ENCODE assay signal across 12 cellular contexts in the genomic region with DNA sequence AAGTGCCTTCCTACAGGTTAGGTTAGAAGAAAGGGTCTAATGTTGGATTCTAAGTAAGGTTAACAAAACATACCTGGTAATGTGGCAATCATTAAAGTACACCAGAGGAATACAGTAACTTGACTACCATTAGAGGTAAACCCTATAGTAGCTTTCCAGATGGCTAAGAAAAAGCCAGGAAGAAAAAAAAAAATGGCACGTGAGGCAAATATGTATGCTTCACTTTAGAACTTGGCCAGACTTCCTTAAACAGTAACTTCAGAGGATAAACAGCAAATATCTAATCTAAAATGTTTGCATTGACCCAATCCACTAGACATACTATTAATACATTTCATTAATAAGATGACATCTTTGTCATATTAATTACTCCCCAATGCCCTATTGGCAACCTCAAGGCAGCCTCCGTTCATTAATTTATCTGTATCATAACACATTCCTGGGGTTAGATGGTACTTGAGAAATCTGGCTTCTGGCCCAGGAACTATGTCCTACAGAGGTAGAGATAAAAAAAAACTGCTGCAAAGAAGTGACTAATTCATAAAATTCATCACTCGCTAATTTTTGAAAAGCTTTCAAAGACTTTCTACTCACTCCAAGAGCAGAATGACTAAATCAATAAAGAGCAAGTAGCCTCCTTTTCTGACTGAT. TPM values are rescaled to one million over a fixed set of nuclear protein-coding genes. Genes with fewer than 3 reads are reported as not detected.
A peak's percentile ranks its signal among the peaks of the same experiment; 100 is the strongest.
DNase-seq lines count a peak whose midpoint lies in the region; ATAC-seq and TF ChIP-seq lines count a peak whose summit lies in the region.
"Had no signal": no experiment of that assay in that cellular context is flagged by ENCODE, and none has a peak within 500 bp of the region (broad histone marks: within the 10 kb centered on the region; RNA-seq: fewer than 3 reads in every experiment).

No MANE protein-coding gene starts in this region.

- peaks cover 41% of the 10 kb centered on the region for H3K4me1 ChIP-seq in PC-3 (ENCODE audit: insufficient read depth, low read length)
- H3K4me1 ChIP-seq in fibroblast of lung (ENCODE audit: control insufficient read depth, extremely low read depth, insufficient read depth, low read length): peaks cover 8% of the 10 kb centered on the region

- H3K9ac ChIP-seq in PC-3 (ENCODE audit: low read length) (no peak overlapping the region), fibroblast of lung (ENCODE audit: insufficient read depth, low read length) (no peak overlapping the region)

- no peaks in the 10 kb centered on the region for H3K9me3 Mint-ChIP-seq in activated naive CD4-positive, alpha-beta T cell treated with anti-CD3 and anti-CD28 coated beads for 36 hours
- H3K9me3 Mint-ChIP-seq: activated T-helper 1 cell treated with anti-CD3 and anti-CD28 coated beads, Interleukin-12 subunit alpha, Interleukin-12 subunit beta, Interleukin-2, Interleukin-4 antibody, amounts not matched to agents 30 ng/mL and 10 ng/mL and 1 ng/mL, durations not matched to agents 14 hours and 24 hours and 36 hours had no signal

- CTCF ChIA-PET in activated naive CD4-positive, alpha-beta T cell treated with anti-CD3 and anti-CD28 coated beads for 36 hours (lab: Charles Lee): interaction anchor here (0.6 to 1.2 kb wide), 4 partner anchors 22 to 129 kb away, joined by 3 to 6 read pairs (median 4); no protein-coding TSS in a partner anchor
- CTCF ChIA-PET in PC-3 (lab: Charles Lee): interaction anchor here (0.6 kb wide), 2 partner anchors 37 to 91 kb away, joined by 3 to 6 read pairs; no protein-coding TSS in a partner anchor

- H4K20me1 ChIP-seq in PC-3 (ENCODE audit: low read length) (peaks cover 44% of the 10 kb centered on the region), fibroblast of lung (ENCODE audit: control insufficient read depth, extremely low read depth, insufficient read depth, low read length) (no peaks in the 10 kb centered on the region)

- H3K36me3 Mint-ChIP-seq in activated naive CD4-positive, alpha-beta T cell treated with anti-CD3 and anti-CD28 coated beads for 36 hours (ENCODE audit: low read depth): peaks cover 35% of the 10 kb centered on the region

- POLR2A ChIA-PET in PC-3 (lab: Charles Lee; ENCODE audit: unreplicated experiment): interaction anchor here (0.6 kb wide), 2 partner anchors 24 to 410 kb away, joined by 4 read pairs; no protein-coding TSS in a partner anchor

- H2AFZ ChIP-seq in PC-3 (ENCODE audit: low read length) (no peak overlapping the region), fibroblast of lung (ENCODE audit: low read length) (no peak overlapping the region)

- no peaks in the 10 kb centered on the region for H3K9me2 ChIP-seq in PC-3 (replicated peaks; ENCODE audit: low read length)

- TF ChIP-seq CTCF in PC-3 (conservative IDR thresholded peaks at IDR 0.05; ENCODE audit: low read depth, low read length): no peak
- TF ChIP-seq CTCF in fibroblast of lung (conservative IDR thresholded peaks at IDR 0.05 in 1 of 2, IDR thresholded peaks at IDR 0.05 in 1 of 2; ENCODE audit: low read depth in 1 of 2, low read length in 2 of 2): no peak

- H3K79me2 ChIP-seq in PC-3 (ENCODE audit: low read length) (peaks cover 90% of the 10 kb centered on the region), fibroblast of lung (ENCODE audit: control insufficient read depth, insufficient read depth, low read length) (peaks cover 34% of the 10 kb centered on the region)

- no peak overlapping the region for H3K4me3 ChIP-seq in PC-3 (ENCODE audit: low read length)
- peak overlapping the region in 1 of 4 experiments; percentile 17 for H3K4me3 ChIP-seq in fibroblast of lung (replicated peaks in 1 of 4; ENCODE audit: control extremely low read depth in 1 of 4, insufficient read depth in 1 of 4, low read depth in 3 of 4, low read length in 4 of 4)
- H3K4me3 ChIP-seq: gastroesophageal sphincter had no signal

- peaks cover 8% of the 10 kb centered on the region for H3F3A ChIP-seq in PC-3 (ENCODE audit: low read length, unreplicated experiment)

- H3K4me2 ChIP-seq in PC-3 (ENCODE audit: low read length) (peak overlapping the region; percentile 42; the same call in 1 of the 2 replicates), fibroblast of lung (ENCODE audit: extremely low read depth, insufficient read depth, low read length) (no peak overlapping the region)

- ATAC-seq in PC-3 (no peak; the same call in 1 of the 2 replicates), HG03025 (IDR thresholded peaks at IDR 0.05; ENCODE audit: low FRiP score, unreplicated experiment) (no peak), HG02981 (IDR thresholded peaks at IDR 0.05; ENCODE audit: unreplicated experiment) (no peak)
- ATAC-seq: gastroesophageal sphincter had no signal

- no peaks in the 10 kb centered on the region for H3K9me3 ChIP-seq in PC-3 (ENCODE audit: low read length)
- H3K9me3 ChIP-seq in fibroblast of lung (ENCODE audit: control insufficient read depth, insufficient read depth, low read depth, low read length): no peaks in the 10 kb centered on the region
- H3K9me3 ChIP-seq: BE2C, gastroesophageal sphincter had no signal

- peaks cover 6% of the 10 kb centered on the region; the same call in 1 of the 2 replicates for H3K36me3 ChIP-seq in PC-3 (ENCODE audit: low read depth, low read length)
- no peaks in the 10 kb centered on the region for H3K36me3 ChIP-seq in fibroblast of lung (ENCODE audit: control insufficient read depth, insufficient read depth, low read length)
- H3K36me3 ChIP-seq: BE2C had no signal

- H3K4me3 Mint-ChIP-seq in activated naive CD4-positive, alpha-beta T cell treated with anti-CD3 and anti-CD28 coated beads for 36 hours: no peak overlapping the region
- H3K4me3 Mint-ChIP-seq: activated T-helper 1 cell treated with anti-CD3 and anti-CD28 coated beads, Interleukin-12 subunit alpha, Interleukin-12 subunit beta, Interleukin-2, Interleukin-4 antibody, amounts not matched to agents 30 ng/mL and 10 ng/mL and 1 ng/mL, durations not matched to agents 14 hours and 24 hours and 36 hours had no signal

- intact Hi-C loops in activated naive CD4-positive, alpha-beta T cell treated with anti-CD3 and anti-CD28 coated beads for 36 hours (cut with micrococcal nuclease): no loop called here
- intact Hi-C loops in PC-3 (cut with micrococcal nuclease): no loop called here

- no peak overlapping the region for H3K27ac Mint-ChIP-seq in activated naive CD4-positive, alpha-beta T cell treated with anti-CD3 and anti-CD28 coated beads for 36 hours
- H3K27ac Mint-ChIP-seq: activated T-helper 1 cell treated with anti-CD3 and anti-CD28 coated beads, Interleukin-12 subunit alpha, Interleukin-12 subunit beta, Interleukin-2, Interleukin-4 antibody, amounts not matched to agents 30 ng/mL and 10 ng/mL and 1 ng/mL, durations not matched to agents 14 hours and 24 hours and 36 hours had no signal

- no peaks in the 10 kb centered on the region for H3K27me3 Mint-ChIP-seq in activated naive CD4-positive, alpha-beta T cell treated with anti-CD3 and anti-CD28 coated beads for 36 hours (ENCODE audit: low read depth)

- H3K27ac ChIP-seq in PC-3 (ENCODE audit: low read length) (no peak overlapping the region), fibroblast of lung (ENCODE audit: insufficient read depth, low read length) (no peak overlapping the region), substantia nigra (ENCODE audit: low read depth, low read length, poor library complexity, severe bottlenecking) (peak overlapping the region; percentile 35)

- peak; percentile 14 for DNase-seq in activated naive CD4-positive, alpha-beta T cell treated with anti-CD3 and anti-CD28 coated beads for 36 hours
- DNase-seq in activated naive CD4-positive, alpha-beta T cell treated with Interleukin-2 at 50 U/mL for 16 hours: no peak
- DNase-seq in PC-3 (peak; percentile 55), fibroblast of lung (ENCODE audit: low read depth in 2 of 2) (peak; percentile 83 to 89), substantia nigra (lab: John Stamatoyannopoulos, UW) (peak in 1 of 49 donors; percentile 50)
- DNase-seq in activated CD4-positive, alpha-beta T cell treated with anti-CD3 and anti-CD28 coated beads for 4 hours: no peak
- DNase-seq: BE2C, NCI-H2227 treated with DMSO at 0.1 percent for 48 hours had no signal

- peaks cover 58% of the 10 kb centered on the region for H3K4me1 Mint-ChIP-seq in activated naive CD4-positive, alpha-beta T cell treated with anti-CD3 and anti-CD28 coated beads for 36 hours (ENCODE audit: low read depth)

- BruUV-seq in PC-3 (replicated peaks; lab: Mats Ljungman, UMichigan): no TSS peak

- no peaks in the 10 kb centered on the region for H3K27me3 ChIP-seq in PC-3 (ENCODE audit: low read length)
- no peaks in the 10 kb centered on the region for H3K27me3 ChIP-seq in fibroblast of lung (ENCODE audit: control insufficient read depth, insufficient read depth, low read length)
- H3K27me3 ChIP-seq: BE2C, gastroesophageal sphincter had no signal

RNA-seq across cellular contexts. Expression of gene DCAF8, which starts 5.8 kb away (rescaled TPM):
- total RNA-seq in activated naive CD4-positive, alpha-beta T cell treated with anti-CD3 and anti-CD28 coated beads for 36 hours: 100 to 1,000 TPM; 218 to 226 TPM
- total RNA-seq in PC-3 (2014; rRNA removed) (122 and 139 TPM in 2 replicates), fibroblast of lung (66.3 and 89.8 TPM in 2 replicates)
- 72.6 and 75.4 TPM in 2 replicates for polyA plus RNA-seq in fibroblast of lung
- 59.9 and 64.8 TPM in 2 replicates for polyA plus RNA-seq in fibroblast of lung (2012)
- 36.6 and 40.5 TPM in 2 replicates for polyA minus RNA-seq in fibroblast of lung (ENCODE audit: low replicate concordance)

RNA-seq across cellular contexts. Expression of gene PEX19, which starts 28.4 kb away (rescaled TPM):
- total RNA-seq in activated naive CD4-positive, alpha-beta T cell treated with anti-CD3 and anti-CD28 coated beads for 36 hours: 10 to 100 TPM; 58.3 to 65.4 TPM
- 63.2 and 65.4 TPM in 2 replicates for total RNA-seq in PC-3 (2014; rRNA removed)
- 43.7 and 72.8 TPM in 2 replicates for total RNA-seq in fibroblast of lung
- 77.4 and 78.4 TPM in 2 replicates for polyA plus RNA-seq in fibroblast of lung
- 53.8 and 55.9 TPM in 2 replicates for polyA plus RNA-seq in fibroblast of lung (2012)
- polyA minus RNA-seq in fibroblast of lung (ENCODE audit: low replicate concordance): 27.6 and 34.6 TPM in 2 replicates

RNA-seq across cellular contexts. Expression of gene PEA15, which starts 51.3 kb away (rescaled TPM):
- 10 to 100 TPM; 34.3 to 42.0 TPM for total RNA-seq in activated naive CD4-positive, alpha-beta T cell treated with anti-CD3 and anti-CD28 coated beads for 36 hours
- 90.3 and 128 TPM in 2 replicates for total RNA-seq in PC-3 (2014; rRNA removed)
- total RNA-seq in fibroblast of lung: 84.7 and 108 TPM in 2 replicates
- 816 and 871 TPM in 2 replicates for polyA plus RNA-seq in fibroblast of lung
- 391 and 460 TPM in 2 replicates for polyA plus RNA-seq in fibroblast of lung (2012)
- 325 and 390 TPM in 2 replicates for polyA minus RNA-seq in fibroblast of lung (ENCODE audit: low replicate concordance)

Comparison
In these comparisons a context has a peak if more than half of its experiments do, and no peak if none do; other contexts are left out.
1. DNase-seq: peak in activated naive CD4-positive, alpha-beta T cell treated with anti-CD3 and anti-CD28 coated beads for 36 hours (single experiment), PC-3 (single experiment) and fibroblast of lung (2 of 2); none in activated naive CD4-positive, alpha-beta T cell treated with Interleukin-2 at 50 U/mL for 16 hours (single experiment) and activated CD4-positive, alpha-beta T cell treated with anti-CD3 and anti-CD28 coated beads for 4 hours (0 of 2).